Comparison of ENCODE assay signal across 18 cellular contexts in the genomic region with DNA sequence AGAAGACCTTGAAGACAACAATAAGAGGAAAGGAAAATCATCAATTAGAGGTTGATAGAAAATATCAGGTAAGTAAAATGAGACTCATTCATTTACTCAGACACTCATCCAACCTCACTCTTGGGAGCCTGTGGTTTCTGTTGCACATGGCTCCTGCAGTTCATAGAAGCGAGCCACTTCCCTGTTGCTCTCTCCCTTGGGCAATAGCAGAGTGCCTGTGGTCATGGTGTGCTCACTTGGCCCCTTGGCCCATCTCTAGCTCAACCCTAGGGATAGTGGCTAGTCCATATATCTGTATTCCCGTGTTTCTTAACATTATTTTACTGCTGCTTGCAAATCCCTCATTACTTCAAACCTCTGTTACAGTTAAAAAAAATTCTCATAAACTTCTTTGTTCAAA.
A peak's percentile ranks its signal among the peaks of the same experiment; 100 is the strongest.
DNase-seq lines count a peak whose midpoint lies in the region; ATAC-seq, FAIRE-seq and TF ChIP-seq lines count a peak whose summit lies in the region.
"Had no signal": no experiment of that assay in that cellular context is flagged by ENCODE, and none has a peak within 500 bp of the region (broad histone marks: within the 10 kb centered on the region; RNA-seq: fewer than 3 reads in every experiment).

No MANE protein-coding gene starts in this region.

- no peaks in the 10 kb centered on the region for H4K20me1 ChIP-seq in Loucy (ENCODE audit: insufficient read depth, low read length, poor library complexity, severe bottlenecking)

- no peak overlapping the region for H3K27ac Mint-ChIP-seq in naive thymus-derived CD4-positive, alpha-beta T cell
- H3K27ac Mint-ChIP-seq: activated T-helper 2 cell treated with anti-CD3 and anti-CD28 coated beads, Interferon-gamma antibody, Interleukin-2, Interleukin-4, amounts not matched to agents 10 μg/mL and 5 μg/mL and 100 μg/mL, durations not matched to agents 14 hours and 24 hours and 36 hours; T-helper 2 cell treated with Interferon-gamma antibody and Interleukin-4, amounts not matched to agents 5 μg/mL and 100 μg/mL, for 36 hours had no signal

- WGBS in suprapubic skin = 91% methylated on average over 2 of the region's 2 CpGs

- POLR2A ChIA-PET in naive thymus-derived CD4-positive, alpha-beta T cell (lab: Charles Lee) = no interaction called here

- peak; percentile 36 for DNase-seq in GDM1 (lab: John Stamatoyannopoulos, UW)
- peak; percentile 29 for DNase-seq in RPMI7951 (ENCODE audit: low read depth)
- DNase-seq in kidney tubule cell (ENCODE audit: low spot score) = peak; percentile 38
- no peak for DNase-seq in suprapubic skin (ENCODE audit: low spot score in 2 of 2)
- DNase-seq in naive thymus-derived CD4-positive, alpha-beta T cell = no peak
- no peak for DNase-seq in GM12891 (ENCODE audit: insufficient read length, low spot score)
- DNase-seq: activated CD4-positive, alpha-beta T cell treated with anti-CD3 and anti-CD28 coated beads, Interleukin-2, amount 50 U/mL, for 4 hours; colonic mucosa; NCI-H1048; NCI-H345; psoas muscle had no signal

- no peak for TF ChIP-seq CTCF in Loucy (conservative IDR thresholded peaks at IDR 0.05; ENCODE audit: low read length)
- no peak for TF ChIP-seq CTCF in suprapubic skin (IDR thresholded peaks at IDR 0.05)

- H3K36me3 ChIP-seq in Loucy (ENCODE audit: insufficient read depth, low read length) (no peaks in the 10 kb centered on the region), suprapubic skin (no peaks in the 10 kb centered on the region)
- H3K36me3 ChIP-seq in naive thymus-derived CD4-positive, alpha-beta T cell (ENCODE audit: control insufficient read depth in 2 of 3, insufficient read depth in 3 of 3, low read length in 3 of 3) = no peaks in the 10 kb centered on the region
- H3K36me3 ChIP-seq: colonic mucosa, esophagus muscularis mucosa had no signal

- no peak overlapping the region for H3K4me3 Mint-ChIP-seq in naive thymus-derived CD4-positive, alpha-beta T cell
- H3K4me3 Mint-ChIP-seq: T-helper 2 cell treated with Interferon-gamma antibody and Interleukin-4, amounts not matched to agents 5 μg/mL and 100 μg/mL, for 36 hours had no signal

- CTCF ChIA-PET in naive thymus-derived CD4-positive, alpha-beta T cell (lab: Charles Lee) = no interaction called here

- no peaks in the 10 kb centered on the region for H3K9me2 ChIP-seq in Loucy (replicated peaks; ENCODE audit: low read depth, low read length)

- H3F3A ChIP-seq in Loucy (ENCODE audit: low read depth) = peaks cover 4% of the 10 kb centered on the region; the same call in 1 of the 2 replicates

- H3K9ac ChIP-seq in Loucy (ENCODE audit: low read depth, low read length, poor library complexity, severe bottlenecking) = peak overlapping the region; percentile 79

- H3K27me3 Mint-ChIP-seq in naive thymus-derived CD4-positive, alpha-beta T cell = no peaks in the 10 kb centered on the region

- peaks cover 0 to 7% (median 0%) of the 10 kb centered on the region in 11 donors for H3K9me3 Mint-ChIP-seq in naive thymus-derived CD4-positive, alpha-beta T cell

- H3K27ac ChIP-seq in suprapubic skin = no peak overlapping the region
- no peak overlapping the region for H3K27ac ChIP-seq in naive thymus-derived CD4-positive, alpha-beta T cell (ENCODE audit: low read depth, low read length)
- H3K27ac ChIP-seq: colonic mucosa, esophagus muscularis mucosa, psoas muscle had no signal

- ATAC-seq in naive thymus-derived CD4-positive, alpha-beta T cell = no peak
- no peak for ATAC-seq in GM18517 (IDR thresholded peaks at IDR 0.05; ENCODE audit: unreplicated experiment)
- ATAC-seq: left lobe of liver, psoas muscle had no signal

- peak overlapping the region; percentile 87 for H3K4me2 ChIP-seq in Loucy (ENCODE audit: low read depth, low read length, poor library complexity, severe bottlenecking)

- intact Hi-C loops in naive thymus-derived CD4-positive, alpha-beta T cell (cut with micrococcal nuclease) = no loop called here

- peaks cover 15 to 47% (median 23%) of the 10 kb centered on the region in 7 donors for H3K4me1 Mint-ChIP-seq in naive thymus-derived CD4-positive, alpha-beta T cell

- peaks cover 77% of the 10 kb centered on the region for H3K79me2 ChIP-seq in Loucy (ENCODE audit: insufficient read depth, low read length)

- no peaks in the 10 kb centered on the region for H3K27me3 ChIP-seq in Loucy (ENCODE audit: insufficient read depth, low read length, poor library complexity, severe bottlenecking)
- no peaks in the 10 kb centered on the region for H3K27me3 ChIP-seq in suprapubic skin
- no peaks in the 10 kb centered on the region for H3K27me3 ChIP-seq in naive thymus-derived CD4-positive, alpha-beta T cell (ENCODE audit: control insufficient read depth in 2 of 2, insufficient read depth in 2 of 2, low read length in 2 of 2)
- H3K27me3 ChIP-seq: colonic mucosa, esophagus muscularis mucosa had no signal

- H2AFZ ChIP-seq in Loucy (ENCODE audit: low read length) = peak overlapping the region; percentile 22; the same call in 1 of the 2 replicates

- no peak for TF ChIP-seq POLR2A in suprapubic skin (IDR thresholded peaks at IDR 0.05)
- TF ChIP-seq POLR2A in GM12891 (IDR thresholded peaks at IDR 0.05; ENCODE audit: low read depth, low read length) = no peak

- H3K36me3 Mint-ChIP-seq in naive thymus-derived CD4-positive, alpha-beta T cell = peaks cover 0 to 24% (median 0%) of the 10 kb centered on the region in 5 donors

- H3K9me3 ChIP-seq in Loucy (ENCODE audit: insufficient read depth, low read depth, low read length) = no peaks in the 10 kb centered on the region
- no peaks in the 10 kb centered on the region for H3K9me3 ChIP-seq in suprapubic skin
- no peaks in the 10 kb centered on the region for H3K9me3 ChIP-seq in naive thymus-derived CD4-positive, alpha-beta T cell (ENCODE audit: control insufficient read depth in 2 of 3, low read length in 3 of 3)
- H3K9me3 ChIP-seq: colonic mucosa, esophagus muscularis mucosa, psoas muscle had no signal

- no peak for TF ChIP-seq EP300 in suprapubic skin (IDR thresholded peaks at IDR 0.05)

- H3K4me3 ChIP-seq in Loucy (ENCODE audit: low read length, poor library complexity, severe bottlenecking) = peak overlapping the region; percentile 67
- no peak overlapping the region for H3K4me3 ChIP-seq in suprapubic skin
- no peak overlapping the region for H3K4me3 ChIP-seq in naive thymus-derived CD4-positive, alpha-beta T cell (ENCODE audit: low read length)
- H3K4me3 ChIP-seq: colonic mucosa, esophagus muscularis mucosa, psoas muscle had no signal

- no peak for FAIRE-seq in GM12891 (lab: Jason Lieb, UNC)
- FAIRE-seq: RCC 7860 had no signal

- peaks cover 70% of the 10 kb centered on the region for H3K4me1 ChIP-seq in Loucy (ENCODE audit: insufficient read depth, low read length, poor library complexity, severe bottlenecking)
- no peaks in the 10 kb centered on the region for H3K4me1 ChIP-seq in suprapubic skin
- peaks cover 8 to 19% of the 10 kb centered on the region in 2 donors for H3K4me1 ChIP-seq in naive thymus-derived CD4-positive, alpha-beta T cell (ENCODE audit: control insufficient read depth in 2 of 2, insufficient read depth in 2 of 2, low read length in 2 of 2)
- H3K4me1 ChIP-seq: colonic mucosa had no signal

TF ChIP-seq in GM12891, 5 proteins besides CTCF, POLR2A, EP300 and RAD21:
- TF ChIP-seq SPI1 (IDR thresholded peaks at IDR 0.05; ENCODE audit: low read depth, low read length) = no peak
- no peak for TF ChIP-seq POLR2AphosphoS5 (IDR thresholded peaks at IDR 0.05; ENCODE audit: low read depth, low read length)
- TF ChIP-seq TAF1 (IDR thresholded peaks at IDR 0.05; ENCODE audit: low read depth, low read length) = no peak
- TF ChIP-seq POU2F2 (IDR thresholded peaks at IDR 0.05; ENCODE audit: low read depth, low read length) = no peak
- no peak for TF ChIP-seq PAX5 (IDR thresholded peaks at IDR 0.05; ENCODE audit: insufficient read depth, low read length, severe bottlenecking)

Comparison
In these comparisons a context has a peak if more than half of its experiments do, and no peak if none do; other contexts are left out.
1. DNase-seq: peak in GDM1 (single experiment), RPMI7951 (single experiment) and kidney tubule cell (single experiment); none in suprapubic skin (0 of 2), naive thymus-derived CD4-positive, alpha-beta T cell (0 of 9) and GM12891 (single experiment).